Comparison of ENCODE assay signal across 1 cellular context in genomic region chr22:43894122-43894521, GRCh38.
TF ChIP-seq lines count a peak whose summit lies in the region.

No MANE protein-coding gene starts in this region.

TF ChIP-seq in IMR-90, 13 proteins besides CTCF, POLR2A, EP300 and RAD21 (continued from another document):
- no peak for TF ChIP-seq MXI1 (IDR thresholded peaks at IDR 0.05; ENCODE audit: borderline replicate concordance, low read depth, low read length)
- TF ChIP-seq NFE2L2 (IDR thresholded peaks at IDR 0.05; ENCODE audit: low read depth, low read length): no peak
- TF ChIP-seq RFX5 (IDR thresholded peaks at IDR 0.05; ENCODE audit: low read depth, low read length): no peak
- no peak for TF ChIP-seq FOS (IDR thresholded peaks at IDR 0.05; ENCODE audit: low read depth, low read length)
- no peak for TF ChIP-seq BHLHE40 (IDR thresholded peaks at IDR 0.05; ENCODE audit: low read depth, low read length)
